In genomic region chr9:121618910-121619309, GRCh38 we compare ENCODE assay signal across 1 cellular context. TPM values are rescaled to one million over a fixed set of nuclear protein-coding genes. Genes with fewer than 3 reads are reported as not detected.
"Had no signal": no experiment of that assay in that cellular context is flagged by ENCODE, and none has a peak within 500 bp of the region (broad histone marks: within the 10 kb centered on the region; RNA-seq: fewer than 3 reads in every experiment).

No MANE protein-coding gene starts in this region.

RNA-seq across cellular contexts. Expression of gene DAB2IP, which starts 32.5 kb away (rescaled TPM):
- total RNA-seq: naive thymus-derived CD8-positive, alpha-beta T cell had no signal
- polyA plus RNA-seq: naive thymus-derived CD8-positive, alpha-beta T cell had no signal
